ENCODE assay signal across 12 cellular contexts in the genomic region with DNA sequence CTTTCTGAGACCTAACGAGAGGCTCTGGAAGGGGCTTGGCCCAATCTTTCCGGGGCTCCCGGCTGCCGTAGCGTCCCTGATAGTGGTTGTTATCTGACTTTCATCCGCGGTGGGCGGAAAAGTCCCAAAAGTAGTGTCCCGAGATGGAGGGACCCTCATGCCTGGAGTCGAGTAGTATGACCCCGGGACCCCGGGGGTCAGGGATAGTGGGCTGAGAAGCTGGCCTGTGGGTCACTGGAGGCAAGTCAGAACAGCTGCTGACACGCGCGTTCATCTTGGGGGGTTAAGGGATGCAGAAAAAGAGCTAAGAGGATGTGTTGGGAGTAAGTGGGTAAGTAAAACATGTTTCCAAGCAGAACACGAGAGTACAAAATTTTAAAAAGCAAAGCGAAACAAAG.
DNase-seq lines count a peak whose midpoint lies in the region; ATAC-seq and TF ChIP-seq lines count a peak whose summit lies in the region.
"Had no signal": no experiment of that assay in that cellular context is flagged by ENCODE, and none has a peak within 500 bp of the region (broad histone marks: within the 10 kb centered on the region; RNA-seq: fewer than 3 reads in every experiment).

No MANE protein-coding gene starts in this region.

- WGBS in HUES64 = 47% methylated on average over 17 of the region's 17 CpGs
- 53 to 75% methylated on average over 16 to 17 of the region's 17 CpGs for WGBS in endodermal cell (ENCODE audit: insufficient coverage in 1 of 2, insufficient read length in 1 of 2), 2 experiments

- H3K4me3 Mint-ChIP-seq in endodermal cell (peak overlapping the region; percentile 43), neural crest cell (peak overlapping the region; percentile 5)

- H3K4me3 ChIP-seq in AG10803 (ENCODE audit: low read length) = peak overlapping the region; percentile 30; the same call in 1 of the 2 replicates
- peak overlapping the region; percentile 30; the same call in 1 of the 2 replicates for H3K4me3 ChIP-seq in HUES64 (ENCODE audit: low read length)
- no peak overlapping the region for H3K4me3 ChIP-seq in endodermal cell (ENCODE audit: low read length)
- H3K4me3 ChIP-seq: MG63 had no signal

- DNase-seq in AG10803 (ENCODE audit: low read depth) (no peak), endodermal cell (no peak), neural crest cell (ENCODE audit: low read depth, low spot score) (no peak), cortex of kidney (lab: John Stamatoyannopoulos, UW) (no peak), NCI-H2081 treated with DMSO at 0.1 percent for 48 hours (lab: John Stamatoyannopoulos, UW) (no peak)
- DNase-seq: AML-193, amniotic stem cell, MG63 had no signal

- H3K36me3 ChIP-seq in HUES64 (ENCODE audit: insufficient read depth, low read length) (no peaks in the 10 kb centered on the region), endodermal cell (ENCODE audit: control insufficient read depth, insufficient read depth, low read length) (no peaks in the 10 kb centered on the region)
- H3K36me3 ChIP-seq: MG63 had no signal

- no peaks in the 10 kb centered on the region for H3K9me3 Mint-ChIP-seq in endodermal cell
- no peaks in the 10 kb centered on the region for H3K9me3 Mint-ChIP-seq in neural crest cell

- peak overlapping the region; percentile 49 for H3K27ac Mint-ChIP-seq in endodermal cell
- no peak overlapping the region for H3K27ac Mint-ChIP-seq in neural crest cell (ENCODE audit: unreplicated experiment)

- H3K9me3 ChIP-seq in HUES64 (ENCODE audit: insufficient read depth, low read depth, low read length) (no peaks in the 10 kb centered on the region), endodermal cell (ENCODE audit: control insufficient read depth, low read length) (no peaks in the 10 kb centered on the region)
- H3K9me3 ChIP-seq: MG63 had no signal

- H3K36me3 Mint-ChIP-seq in endodermal cell (ENCODE audit: low read depth) (no peaks in the 10 kb centered on the region), neural crest cell (ENCODE audit: low read depth) (no peaks in the 10 kb centered on the region)

- H3K4me1 ChIP-seq in HUES64 (ENCODE audit: insufficient read depth, low read length) = peaks cover 38% of the 10 kb centered on the region
- H3K4me1 ChIP-seq in endodermal cell (ENCODE audit: control insufficient read depth, insufficient read depth, low read length) = no peaks in the 10 kb centered on the region

- ATAC-seq in GM19463 (IDR thresholded peaks at IDR 0.05; ENCODE audit: unreplicated experiment) = no peak
- ATAC-seq in HG02588 (IDR thresholded peaks at IDR 0.05; ENCODE audit: unreplicated experiment) = no peak

- TF ChIP-seq CTCF in AG10803 (conservative IDR thresholded peaks at IDR 0.05; ENCODE audit: low read length) (no peak), endodermal cell (conservative IDR thresholded peaks at IDR 0.05) (no peak), neural crest cell (conservative IDR thresholded peaks at IDR 0.05) (no peak)

- H3K27ac ChIP-seq in HUES64 (ENCODE audit: low read depth, low read length) (no peak overlapping the region), endodermal cell (ENCODE audit: low read depth, low read length) (no peak overlapping the region)
- H3K27ac ChIP-seq: epithelial cell of prostate had no signal

- H3K27me3 Mint-ChIP-seq in endodermal cell (ENCODE audit: insufficient read depth) (peaks cover 22% of the 10 kb centered on the region), neural crest cell (ENCODE audit: low read depth) (peaks cover 22% of the 10 kb centered on the region)

- peaks cover 14% of the 10 kb centered on the region for H3K4me1 Mint-ChIP-seq in endodermal cell
- peaks cover 18% of the 10 kb centered on the region for H3K4me1 Mint-ChIP-seq in neural crest cell

- H3K9ac ChIP-seq in HUES64 (ENCODE audit: low read depth, low read length) (no peak overlapping the region), endodermal cell (ENCODE audit: extremely low read depth, low read length, poor library complexity, severe bottlenecking) (no peak overlapping the region)

- H3K27me3 ChIP-seq in HUES64 (ENCODE audit: insufficient read depth, low read length) = peaks cover 72% of the 10 kb centered on the region
- H3K27me3 ChIP-seq in endodermal cell (ENCODE audit: control insufficient read depth, insufficient read depth, low read length, poor library complexity, severe bottlenecking) = peaks cover 88% of the 10 kb centered on the region
